ENCODE assay signal across 10 cellular contexts in the genomic region with DNA sequence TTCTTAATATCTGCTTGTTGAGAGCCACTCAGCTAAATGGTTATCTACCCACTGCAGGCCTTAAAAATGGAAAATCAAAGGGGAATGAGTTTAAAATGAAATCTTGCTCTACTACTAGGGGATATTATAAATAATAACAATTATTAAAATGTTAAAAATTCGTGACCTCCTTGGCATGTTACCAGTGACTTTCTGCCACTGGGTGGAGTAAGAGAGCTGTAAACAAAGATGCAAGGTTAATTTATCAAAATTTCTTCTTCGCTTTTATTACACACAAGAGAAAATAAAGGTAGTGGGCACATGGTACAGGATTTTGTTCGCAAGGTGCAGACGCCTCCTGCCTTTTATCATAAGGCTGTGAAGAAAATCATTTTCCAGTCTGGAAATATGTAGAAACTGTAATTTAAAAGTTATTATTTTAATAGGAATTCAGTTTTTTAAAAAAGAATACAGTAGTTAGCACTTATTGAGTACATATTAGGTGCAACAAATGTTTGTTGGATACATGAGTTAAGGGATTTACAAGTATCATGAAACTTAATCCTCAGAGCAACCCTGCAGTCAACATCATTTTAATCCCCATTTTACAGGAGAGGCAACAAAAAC.
DNase-seq lines count a peak whose midpoint lies in the region; ATAC-seq and TF ChIP-seq lines count a peak whose summit lies in the region.
"Had no signal": no experiment of that assay in that cellular context is flagged by ENCODE, and none has a peak within 500 bp of the region (broad histone marks: within the 10 kb centered on the region; RNA-seq: fewer than 3 reads in every experiment).

No MANE protein-coding gene starts in this region.

- peak; percentile 66 for TF ChIP-seq CTCF in astrocyte of the spinal cord (IDR thresholded peaks at IDR 0.05; ENCODE audit: low read depth, low read length)

- in situ Hi-C loops in astrocyte of the spinal cord (cut with HindIII; ENCODE audit: low sequenced_read_pairs) = no loop called here

- peak; percentile 21 for DNase-seq in DMS53 (lab: John Stamatoyannopoulos, UW)
- no peak for DNase-seq in DMS53 treated with DMSO at 0.1 percent for 48 hours (lab: John Stamatoyannopoulos, UW; ENCODE audit: unreplicated experiment)
- peak; percentile 23 for DNase-seq in Jurkat, Clone E6-1 (ENCODE audit: low read depth, low spot score)
- DNase-seq in astrocyte of the spinal cord (ENCODE audit: low read depth, low spot score) = peak; percentile 27
- peak; percentile 49 to 63 for DNase-seq in lung microvascular endothelial cell (ENCODE audit: low read depth in 2 of 2)
- DNase-seq in aorta = no peak
- DNase-seq in SKM-1 (lab: John Stamatoyannopoulos, UW; ENCODE audit: unreplicated experiment) = no peak
- DNase-seq: naive B cell had no signal

- H3K27me3 ChIP-seq in aorta (ENCODE audit: control insufficient read depth in 1 of 2, insufficient read depth in 2 of 2, low read length in 1 of 2) = no peaks in the 10 kb centered on the region
- H3K27me3 ChIP-seq: BLaER1 had no signal

- WGBS in aorta, 2 donors = 35 to 40% methylated on average over 4 of the region's 4 CpGs

- intact Hi-C loops in aorta (cut with DNase I) = loop anchor here (5.0 to 10.0 kb wide), 2 partner anchors 223 to 226 kb away; no protein-coding TSS in a partner anchor

- H3K9me3 ChIP-seq in aorta (ENCODE audit: control insufficient read depth, low read length) = no peaks in the 10 kb centered on the region
- H3K9me3 ChIP-seq: BLaER1 had no signal

- no peaks in the 10 kb centered on the region for H3K36me3 ChIP-seq in aorta (ENCODE audit: control insufficient read depth in 1 of 2, insufficient read depth in 2 of 2, low read length in 1 of 2)
- H3K36me3 ChIP-seq: BLaER1 had no signal

- H3K4me3 ChIP-seq in Jurkat, Clone E6-1 (ENCODE audit: low read length) = no peak overlapping the region
- H3K4me3 ChIP-seq in astrocyte of the spinal cord (ENCODE audit: low read depth, low read length) (no peak overlapping the region), aorta (ENCODE audit: low read length in 2 of 2) (no peak overlapping the region)
- H3K4me3 ChIP-seq: BLaER1 had no signal

- H3K4me1 ChIP-seq in aorta (ENCODE audit: control insufficient read depth in 1 of 2, insufficient read depth in 2 of 2, low read length in 2 of 2) = peaks cover 8 to 13% of the 10 kb centered on the region in 2 donors

- no peak overlapping the region for H3K27ac ChIP-seq in aorta (ENCODE audit: low read depth in 1 of 2, low read length in 2 of 2)
- H3K27ac ChIP-seq: BLaER1 had no signal

- no peak for ATAC-seq in GM19324 (IDR thresholded peaks at IDR 0.05; ENCODE audit: low FRiP score, unreplicated experiment)
- no peak for ATAC-seq in aorta (ENCODE audit: low FRiP score)

Comparison
In these comparisons a context has a peak if more than half of its experiments do, and no peak if none do; other contexts are left out.
1. DNase-seq: peak in DMS53 (single experiment), Jurkat, Clone E6-1 (single experiment), astrocyte of the spinal cord (single experiment) and lung microvascular endothelial cell (2 of 2); none in DMS53 treated with DMSO at 0.1 percent for 48 hours (single experiment), aorta (0 of 2) and SKM-1 (single experiment).